In the genomic region with DNA sequence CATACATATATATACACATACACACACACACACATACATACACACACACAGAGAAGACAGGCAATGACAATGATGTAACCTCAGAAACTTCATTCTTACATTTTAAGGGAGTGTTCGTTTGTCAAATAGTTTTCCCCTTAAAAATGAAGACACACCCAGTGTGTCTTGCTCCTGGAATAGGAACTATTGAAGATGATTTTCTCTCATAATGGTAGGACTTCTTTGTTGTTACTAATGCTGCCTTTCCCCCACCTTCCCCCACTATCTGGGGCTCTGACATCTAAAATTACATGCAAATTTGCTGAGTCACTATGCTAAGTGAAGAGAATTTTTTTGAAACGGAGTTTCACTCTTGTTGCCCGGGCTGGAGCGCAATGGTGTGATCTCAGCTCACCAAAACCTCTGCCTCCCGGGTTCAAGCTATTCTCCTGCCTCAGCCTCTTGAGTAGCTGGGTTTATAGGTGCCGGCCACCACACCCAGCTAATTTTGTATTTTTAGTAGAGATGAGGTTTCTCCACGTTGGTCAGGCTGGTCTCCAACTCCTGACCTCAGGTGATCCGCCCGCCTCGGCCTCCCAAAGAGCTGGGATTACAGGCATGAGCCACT, we compare ENCODE assay signal across 8 cellular contexts. TPM values are rescaled to one million over a fixed set of nuclear protein-coding genes. Genes with fewer than 3 reads are reported as not detected.
DNase-seq lines count a peak whose midpoint lies in the region; ATAC-seq and TF ChIP-seq lines count a peak whose summit lies in the region.
"Not testable (repeated sequence)": the region's sequence is repeated elsewhere in the genome, so short reads cannot be mapped to it uniquely, and the experiment has no call there.

No MANE protein-coding gene starts in this region.

- not testable (repeated sequence) for H3K9me3 Mint-ChIP-seq in Caco-2 (ENCODE audit: unreplicated experiment); activated T-cell treated with anti-CD3 and anti-CD28 coated beads, Interleukin-2, amount 50 U/mL, for 24 hours

- peaks cover 17% of the 10 kb centered on the region for H3K36me3 Mint-ChIP-seq in Caco-2 (ENCODE audit: insufficient read depth, unreplicated experiment)
- peaks cover 53% of the 10 kb centered on the region for H3K36me3 Mint-ChIP-seq in activated T-cell treated with anti-CD3 and anti-CD28 coated beads, Interleukin-2, amount 50 U/mL, for 24 hours (ENCODE audit: low read depth)

- not testable (repeated sequence) for H3K9me2 ChIP-seq in GM23248 (ENCODE audit: insufficient read depth)

- WGBS in GM23248 (ENCODE audit: low coverage in 1 of 2, low lambda C conversion rate in 2 of 2, missing lambda C conversion rate in 2 of 2), 2 experiments, result 60 to 64% methylated on average over 10 of the region's 10 CpGs

- peak; percentile 40 for ATAC-seq in left lung

- H3K9me3 ChIP-seq in Caco-2; GM23248 (ENCODE audit: low read depth); NT2/D1 (ENCODE audit: insufficient read depth, low read length); left lung: not testable (repeated sequence)

- not testable (repeated sequence) for H3K27me3 Mint-ChIP-seq in Caco-2 (ENCODE audit: insufficient read depth, unreplicated experiment); activated T-cell treated with anti-CD3 and anti-CD28 coated beads, Interleukin-2, amount 50 U/mL, for 24 hours

- BruUV-seq in Caco-2 (replicated peaks; lab: Mats Ljungman, UMichigan), result not testable (repeated sequence)

- not testable (repeated sequence) for H3K36me3 ChIP-seq in Caco-2 (ENCODE audit: control insufficient read depth, insufficient read depth, low read length)
- H3K36me3 ChIP-seq in GM23248 (ENCODE audit: low read depth), result peaks cover 27% of the 10 kb centered on the region
- H3K36me3 ChIP-seq in NT2/D1 (ENCODE audit: insufficient read depth, insufficient read length, low read length), result peaks cover 28% of the 10 kb centered on the region
- peaks cover 0 to 47% of the 10 kb centered on the region in 2 donors for H3K36me3 ChIP-seq in left lung

- POLR2A ChIA-PET in Caco-2 (lab: Charles Lee), result not testable (repeated sequence)

- H3K27ac Mint-ChIP-seq in Caco-2 (ENCODE audit: unreplicated experiment), result peak overlapping the region; percentile 59
- H3K27ac Mint-ChIP-seq in activated T-cell treated with anti-CD3 and anti-CD28 coated beads, Interleukin-2, amount 50 U/mL, for 24 hours, result peak overlapping the region; percentile 71

- not testable (repeated sequence) for H3K27me3 ChIP-seq in Caco-2 (replicated peaks; ENCODE audit: control insufficient read depth, insufficient read depth, low read length); GM23248 (replicated peaks; ENCODE audit: insufficient read depth); NT2/D1 (ENCODE audit: insufficient read depth, insufficient read length); left lung

- H3K9ac ChIP-seq in GM23248, result peak overlapping the region; percentile 45
- not testable (repeated sequence) for H3K9ac ChIP-seq in NT2/D1 (ENCODE audit: insufficient read length, low read depth)

- H3K4me1 Mint-ChIP-seq in Caco-2 (ENCODE audit: low read depth, unreplicated experiment); activated T-cell treated with anti-CD3 and anti-CD28 coated beads, Interleukin-2, amount 50 U/mL, for 24 hours (ENCODE audit: low read depth): not testable (repeated sequence)

- H2AFZ ChIP-seq in GM23248, result peak overlapping the region; percentile 63

- not testable (repeated sequence) for H3K4me1 ChIP-seq in Caco-2; GM23248 (ENCODE audit: insufficient read depth); NT2/D1 (ENCODE audit: insufficient read depth, insufficient read length)
- H3K4me1 ChIP-seq in left lung, result peaks cover 0 to 15% of the 10 kb centered on the region in 2 donors

- CTCF ChIA-PET in Caco-2 (lab: Charles Lee), result interaction anchor here (0.5 kb wide), 1 partner anchor 130 kb away, joined by 3 read pairs; no protein-coding TSS in a partner anchor

- not testable (repeated sequence) for H3K4me3 ChIP-seq in Caco-2 (ENCODE audit: low read depth, low read length); NT2/D1 (ENCODE audit: insufficient read length, low read depth); left lung
- peak overlapping the region; percentile 16 for H3K4me3 ChIP-seq in GM23248

- intact Hi-C loops in Caco-2 (cut with micrococcal nuclease; ENCODE audit: unreplicated experiment); left lung (cut with DNase I): not testable (repeated sequence)

- peak overlapping the region; percentile 71 for H3K4me2 ChIP-seq in GM23248 (ENCODE audit: unreplicated experiment)

- not testable (repeated sequence) for H3F3A ChIP-seq in GM23248 (ENCODE audit: insufficient read depth)

- TF ChIP-seq CTCF in Caco-2 (IDR thresholded peaks at IDR 0.05; ENCODE audit: insufficient read depth in 1 of 2, low read depth in 1 of 2, low read length in 1 of 2, severe bottlenecking in 1 of 2, unreplicated experiment in 1 of 2); left lung (IDR thresholded peaks at IDR 0.05): not testable (repeated sequence)

- in situ Hi-C loops in GM23248 (cut with MboI); KBM-7 (cut with MboI; ENCODE audit: low pct_unique_long_range_greater_than_20kb, low sequenced_read_pairs): not testable (repeated sequence)

- not testable (repeated sequence) for TF ChIP-seq POLR2A in erythroblast (IDR thresholded peaks at IDR 0.05; ENCODE audit: low read length)

- DNase-seq in Caco-2 (peak in 1 of 2 experiments; percentile 10), GM23248 (peak; percentile 86), KBM-7 (peak; percentile 50), NT2/D1 (ENCODE audit: low read depth, low spot score) (peak; percentile 22), erythroblast (lab: John Stamatoyannopoulos, UW) (peak; percentile 71 to 81), stromal cell of bone marrow (ENCODE audit: low read depth) (peak; percentile 58)
- not testable (repeated sequence) for DNase-seq in activated T-cell treated with anti-CD3 and anti-CD28 coated beads, Interleukin-2, amount 50 U/mL, for 24 hours; left lung

- peak overlapping the region; percentile 63 for H3K27ac ChIP-seq in GM23248
- peak overlapping the region in 1 of 2 donors; percentile 37 for H3K27ac ChIP-seq in left lung

- not testable (repeated sequence) for H3K4me3 Mint-ChIP-seq in Caco-2 (ENCODE audit: unreplicated experiment); activated T-cell treated with anti-CD3 and anti-CD28 coated beads, Interleukin-2, amount 50 U/mL, for 24 hours

- H4K20me1 ChIP-seq in GM23248 (ENCODE audit: insufficient read depth), result not testable (repeated sequence)

- H3K79me2 ChIP-seq in GM23248 (ENCODE audit: insufficient read depth), result not testable (repeated sequence)

RNA-seq across cellular contexts. Expression of a gene that starts 48.1 kb away (rescaled TPM):
- 18.3 and 20.6 TPM in 2 replicates for total RNA-seq in Caco-2 (2022)
- total RNA-seq in GM23248 (2014; rRNA removed; shearing (Covaris generic)), result 13.7 and 13.9 TPM in 2 replicates
- 7.7 and 10.5 TPM in 2 replicates for polyA plus RNA-seq in GM23248 (2016; fragmentation: Nextera tagmentation; extraction: Ambion mirVana)
- 10 to 100 TPM; 14.7 to 17.9 TPM for total RNA-seq in left lung

RNA-seq across cellular contexts. Expression of a gene that starts 48.1 kb away (rescaled TPM):
- total RNA-seq in Caco-2 (2022), result 4.8 and 5.5 TPM in 2 replicates
- total RNA-seq in GM23248 (2014; rRNA removed; shearing (Covaris generic)), result 17.3 and 38.5 TPM in 2 replicates
- polyA plus RNA-seq in GM23248 (2016; fragmentation: Nextera tagmentation; extraction: Ambion mirVana), result 54.9 and 57.6 TPM in 2 replicates
- total RNA-seq in left lung, result 10 to 100 TPM; 14.8 to 15.1 TPM

RNA-seq across cellular contexts. Expression of a gene that starts 49.6 kb away (rescaled TPM):
- 21.3 and 24.2 TPM in 2 replicates for total RNA-seq in Caco-2 (2022)
- total RNA-seq in GM23248 (2014; rRNA removed; shearing (Covaris generic)), result 5.2 and 15.3 TPM in 2 replicates
- 14.9 and 15.3 TPM in 2 replicates for polyA plus RNA-seq in GM23248 (2016; fragmentation: Nextera tagmentation; extraction: Ambion mirVana)
- 10 to 100 TPM; 12.4 to 13.0 TPM for total RNA-seq in left lung
